Comparison of ENCODE assay signal across 8 cellular contexts in genomic region chr17:21287703-21288449, GRCh38. TPM values are rescaled to one million over a fixed set of nuclear protein-coding genes. Genes with fewer than 3 reads are reported as not detected.
DNase-seq lines count a peak whose midpoint lies in the region; ATAC-seq and TF ChIP-seq lines count a peak whose summit lies in the region.

No MANE protein-coding gene starts in this region.

- H3K36me3 Mint-ChIP-seq in activated CD4-positive, alpha-beta memory T cell treated with anti-CD3 and anti-CD28 coated beads, Interleukin-2, amount 10 ng/mL, durations not matched to agents 7 days and 5 days (ENCODE audit: low read depth), result peaks cover 28% of the 10 kb centered on the region

- no peaks in the 10 kb centered on the region for H3K9me3 Mint-ChIP-seq in activated CD4-positive, alpha-beta memory T cell treated with anti-CD3 and anti-CD28 coated beads, Interleukin-2, amount 10 ng/mL, durations not matched to agents 7 days and 5 days

- POLR2A ChIA-PET in activated CD4-positive, alpha-beta memory T cell treated with anti-CD3 and anti-CD28 coated beads, Interleukin-2, amount 10 ng/mL, durations not matched to agents 7 days and 5 days (lab: Charles Lee), result interaction anchor here (0.8 to 3.7 kb wide), 10 partner anchors 9 to 264 kb away, joined by 3 to 23 read pairs (median 6); partner anchors contain the start of genes DHRS7B and USP22

- peaks cover 45% of the 10 kb centered on the region for H3K4me1 Mint-ChIP-seq in activated CD4-positive, alpha-beta memory T cell treated with anti-CD3 and anti-CD28 coated beads, Interleukin-2, amount 10 ng/mL, durations not matched to agents 7 days and 5 days

- no peaks in the 10 kb centered on the region for H3K27me3 Mint-ChIP-seq in activated CD4-positive, alpha-beta memory T cell treated with anti-CD3 and anti-CD28 coated beads, Interleukin-2, amount 10 ng/mL, durations not matched to agents 7 days and 5 days

- DNase-seq in GM12864 (ENCODE audit: low read depth) (peak; percentile 68), NCI-H446 treated with DMSO at 0.1 percent for 48 hours (lab: John Stamatoyannopoulos, UW) (peak; percentile 67), mucosa of gallbladder (ENCODE audit: low spot score) (peak; percentile 97), cerebellum (ENCODE audit: low spot score) (no peak)
- peak; percentile 96 for DNase-seq in activated CD4-positive, alpha-beta memory T cell treated with anti-CD3 and anti-CD28 coated beads, Interleukin-2, amount 10 ng/mL, durations not matched to agents 7 days and 5 days
- DNase-seq in effector CD4-positive, alpha-beta T cell, result peak; percentile 95
- DNase-seq in stimulated activated CD8-positive, alpha-beta memory T cell treated with anti-CD3 and anti-CD28 coated beads, Interleukin-7, amount 100 ng/mL, for 24 hours (ENCODE audit: low read depth), result peak; percentile 95

- CTCF ChIA-PET in activated CD4-positive, alpha-beta memory T cell treated with anti-CD3 and anti-CD28 coated beads, Interleukin-2, amount 10 ng/mL, durations not matched to agents 7 days and 5 days (lab: Charles Lee), result interaction anchor here (0.8 to 3.0 kb wide), 5 partner anchors 8 to 268 kb away, joined by 4 to 12 read pairs (median 6); partner anchors contain the start of gene TMEM11

- H3K4me3 Mint-ChIP-seq in activated CD4-positive, alpha-beta memory T cell treated with anti-CD3 and anti-CD28 coated beads, Interleukin-2, amount 10 ng/mL, durations not matched to agents 7 days and 5 days, result peak overlapping the region; percentile 97

- ATAC-seq in HG02798 (IDR thresholded peaks at IDR 0.05; ENCODE audit: poor library complexity, unreplicated experiment), result peak; percentile 35

- H3K4me3 ChIP-seq in GM12864 (ENCODE audit: low read depth, low read length), result peak overlapping the region; percentile 88

- peak overlapping the region; percentile 92 for H3K27ac Mint-ChIP-seq in activated CD4-positive, alpha-beta memory T cell treated with anti-CD3 and anti-CD28 coated beads, Interleukin-2, amount 10 ng/mL, durations not matched to agents 7 days and 5 days

- no peak for TF ChIP-seq CTCF in GM12864 (IDR thresholded peaks at IDR 0.05; ENCODE audit: low read depth, low read length, missing control alignments)

RNA-seq across cellular contexts. Expression of gene MAP2K3, which starts 3.4 kb away (rescaled TPM):
- 10 to 100 TPM; 74.2 to 76.0 TPM for total RNA-seq in activated CD4-positive, alpha-beta memory T cell treated with anti-CD3 and anti-CD28 coated beads, Interleukin-2, amount 10 ng/mL, durations not matched to agents 7 days and 5 days
- 74.0 TPM for total RNA-seq in mucosa of gallbladder
- total RNA-seq in cerebellum, result 4.8 TPM

RNA-seq across cellular contexts. Expression of gene NATD1, which starts 34.7 kb away (rescaled TPM):
- 1 to 10 TPM; 7.2 to 8.3 TPM for total RNA-seq in activated CD4-positive, alpha-beta memory T cell treated with anti-CD3 and anti-CD28 coated beads, Interleukin-2, amount 10 ng/mL, durations not matched to agents 7 days and 5 days
- 20.6 TPM for total RNA-seq in mucosa of gallbladder
- 2.4 TPM for total RNA-seq in cerebellum

Comparison
In these comparisons a context has a peak if more than half of its experiments do, and no peak if none do; other contexts are left out.
1. RNA of gene MAP2K3, which starts 3.4 kb away (total RNA-seq): 74.2 to 76.0 TPM in activated CD4-positive, alpha-beta memory T cell treated with anti-CD3 and anti-CD28 coated beads, Interleukin-2, amount 10 ng/mL, durations not matched to agents 7 days and 5 days and 74.0 TPM in mucosa of gallbladder (single experiment); 4.8 TPM in cerebellum (single experiment); every median in the first group is over 10 times any median in the second.